In genomic region chr1:54486864-54487263, GRCh38 we compare ENCODE assay signal across 12 cellular contexts.
DNase-seq lines count a peak whose midpoint lies in the region; ATAC-seq and TF ChIP-seq lines count a peak whose summit lies in the region.
"Had no signal": no experiment of that assay in that cellular context is flagged by ENCODE, and none has a peak within 500 bp of the region (broad histone marks: within the 10 kb centered on the region; RNA-seq: fewer than 3 reads in every experiment).

No MANE protein-coding gene starts in this region.

- no peak for TF ChIP-seq EP300 in gastroesophageal sphincter (IDR thresholded peaks at IDR 0.05)

- DNase-seq in NCI-H1417 (lab: John Stamatoyannopoulos, UW) (peak in 2 of 3 experiments; percentile 40 to 64), NCI-H1417 treated with DMSO at 0.1 percent for 48 hours (lab: John Stamatoyannopoulos, UW) (no peak), NCI-H748 (lab: John Stamatoyannopoulos, UW; ENCODE audit: unreplicated experiment) (peak; percentile 60), osteocyte (ENCODE audit: extremely low spot score, unreplicated experiment) (no peak)
- no peak for DNase-seq in stimulated activated CD4-positive, alpha-beta T cell treated with anti-CD3 and anti-CD28 coated beads, Interleukin-4, amount 100 ng/mL, for 24 hours
- DNase-seq: 8988T, islet precursor cell, NCI-H146 had no signal

- ATAC-seq in gastroesophageal sphincter: no peak
- no peak for ATAC-seq in HG03196 (IDR thresholded peaks at IDR 0.05; ENCODE audit: unreplicated experiment)

- no peak for TF ChIP-seq POLR2A in gastroesophageal sphincter (IDR thresholded peaks at IDR 0.05)

- H3K4me3 ChIP-seq in gastroesophageal sphincter: no peak overlapping the region
- H3K4me3 ChIP-seq in skeletal muscle tissue (ENCODE audit: low read length in 3 of 3): peak overlapping the region in 1 of 3 donors; percentile 68

- H3K4me3 Mint-ChIP-seq in osteocyte (ENCODE audit: unreplicated experiment): no peak overlapping the region

- H3K36me3 ChIP-seq in gastroesophageal sphincter: no peaks in the 10 kb centered on the region
- no peaks in the 10 kb centered on the region for H3K36me3 ChIP-seq in skeletal muscle tissue (ENCODE audit: control insufficient read depth in 3 of 3, insufficient read depth in 3 of 3, low read length in 3 of 3)

- H3K27me3 ChIP-seq in gastroesophageal sphincter (no peaks in the 10 kb centered on the region), skeletal muscle tissue (ENCODE audit: control insufficient read depth in 3 of 3, insufficient read depth in 3 of 3, low read length in 3 of 3) (no peaks in the 10 kb centered on the region)

- H3K27ac Mint-ChIP-seq in osteocyte (ENCODE audit: unreplicated experiment): no peak overlapping the region

- H3K4me1 ChIP-seq in gastroesophageal sphincter (peaks cover 0 to 51% (median 23%) of the 10 kb centered on the region in 3 donors), skeletal muscle tissue (ENCODE audit: control insufficient read depth in 3 of 3, insufficient read depth in 3 of 3, low read length in 3 of 3) (peaks cover 30 to 45% (median 43%) of the 10 kb centered on the region in 3 donors)

- peaks cover 12% of the 10 kb centered on the region for H3K27me3 Mint-ChIP-seq in osteocyte (ENCODE audit: unreplicated experiment)

- H3K27ac ChIP-seq in gastroesophageal sphincter (peak overlapping the region in 3 of 4 donors; percentile 26 to 92 (median 87)), skeletal muscle tissue (ENCODE audit: low read depth, low read length) (peak overlapping the region; percentile 97)

- no peaks in the 10 kb centered on the region for H3K9me3 Mint-ChIP-seq in osteocyte (ENCODE audit: unreplicated experiment)
- H3K9me3 Mint-ChIP-seq: activated T-helper 2 cell treated with anti-CD3 and anti-CD28 coated beads, Interferon-gamma antibody, Interleukin-2, Interleukin-4, amounts not matched to agents 10 μg/mL and 5 μg/mL and 100 μg/mL, durations not matched to agents 14 hours and 24 hours and 36 hours had no signal

- peaks cover 28% of the 10 kb centered on the region for H3K4me1 Mint-ChIP-seq in osteocyte (ENCODE audit: unreplicated experiment)

- no peak for TF ChIP-seq CTCF in gastroesophageal sphincter (IDR thresholded peaks at IDR 0.05)
- TF ChIP-seq CTCF in osteocyte (IDR thresholded peaks at IDR 0.05): no peak

- WGBS in gastroesophageal sphincter (ENCODE audit: low coverage in 1 of 2), 2 donors: 52 to 80% methylated on average over 4 to 6 of the region's 8 CpGs

- no peaks in the 10 kb centered on the region for H3K36me3 Mint-ChIP-seq in osteocyte (ENCODE audit: unreplicated experiment)

- peak overlapping the region; percentile 7 to 91 (median 75) for H3K9ac ChIP-seq in skeletal muscle tissue (ENCODE audit: low read depth in 1 of 3, low read length in 3 of 3)

- H3K9me3 ChIP-seq in gastroesophageal sphincter (no peaks in the 10 kb centered on the region), skeletal muscle tissue (ENCODE audit: control insufficient read depth in 3 of 3, low read length in 3 of 3) (no peaks in the 10 kb centered on the region)

Comparison
In these comparisons a context has a peak if more than half of its experiments do, and no peak if none do; other contexts are left out.
1. DNase-seq: peak in NCI-H1417 (2 of 3) and NCI-H748 (single experiment); none in NCI-H1417 treated with DMSO at 0.1 percent for 48 hours (single experiment), stimulated activated CD4-positive, alpha-beta T cell treated with anti-CD3 and anti-CD28 coated beads, Interleukin-4, amount 100 ng/mL, for 24 hours (single experiment) and osteocyte (single experiment).